In genomic region chr5:479566-480319, GRCh38 we compare ENCODE assay signal across 26 cellular contexts.
"Had no signal": no experiment of that assay in that cellular context is flagged by ENCODE, and none has a peak within 500 bp of the region (broad histone marks: within the 10 kb centered on the region; RNA-seq: fewer than 3 reads in every experiment).

No MANE protein-coding gene starts in this region.

- DNase-seq: activated CD4-positive, alpha-beta T cell treated with anti-CD3 and anti-CD28 coated beads for 36 hours; activated CD4-positive, alpha-beta T cell treated with anti-CD3 and anti-CD28 coated beads, Interleukin-2, amount 10 ng/mL, durations not matched to agents 7 days and 5 days; activated CD4-positive, alpha-beta T cell treated with anti-CD3 and anti-CD28 coated beads, Interleukin-2, amount 50 U/mL, for 48 hours; activated CD8-positive, alpha-beta T cell treated with anti-CD3 and anti-CD28 coated beads, Interleukin-2, amount 10 ng/mL, durations not matched to agents 7 days and 5 days; activated gamma-delta T cell treated with Interleukin-2 at 50 U/mL for 16 hours; activated naive CD4-positive, alpha-beta T cell treated with anti-CD3 and anti-CD28 coated beads for 36 hours; activated T-cell treated with anti-CD3 and anti-CD28 coated beads, Interleukin-2, amount 50 U/mL, for 24 hours; adrenal gland; body of pancreas; MG63; NCI-H1092; NCI-H1436 treated with DMSO at 0.1 percent for 48 hours; NCI-H1694 treated with DMSO at 0.1 percent for 48 hours; NCI-H2029; NCI-H345; NCI-H524 treated with DMSO at 0.1 percent for 48 hours; SHP77 treated with DMSO at 0.1 percent for 48 hours; SK-N-SH had no signal

- ATAC-seq: activated CD4-positive, alpha-beta T cell treated with anti-CD3 and anti-CD28 coated beads for 36 hours; activated CD4-positive, CD25-positive, alpha-beta regulatory T cell treated with anti-CD3 and anti-CD28 coated beads, Interleukin-2, amount 50 U/mL, for 24 hours; activated CD8-positive, alpha-beta T cell treated with anti-CD3 and anti-CD28 coated beads, Interleukin-2, amount 10 ng/mL, durations not matched to agents 7 days and 5 days; activated naive CD4-positive, alpha-beta T cell treated with anti-CD3 and anti-CD28 coated beads, Interleukin-2, amount 50 U/mL, for 72 hours; body of pancreas; Panc1; WTC11 had no signal

- H3K27ac Mint-ChIP-seq: activated CD4-positive, alpha-beta T cell treated with anti-CD3 and anti-CD28 coated beads for 36 hours; activated CD4-positive, alpha-beta T cell treated with anti-CD3 and anti-CD28 coated beads, Interleukin-2, amount 10 ng/mL, durations not matched to agents 7 days and 5 days; activated CD8-positive, alpha-beta T cell treated with anti-CD3 and anti-CD28 coated beads, Interleukin-2, amount 10 ng/mL, durations not matched to agents 7 days and 5 days; activated naive CD4-positive, alpha-beta T cell treated with anti-CD3 and anti-CD28 coated beads for 36 hours; activated naive CD4-positive, alpha-beta T cell treated with anti-CD3 and anti-CD28 coated beads, Interleukin-2, amount 50 U/mL, for 72 hours; activated T-cell treated with anti-CD3 and anti-CD28 coated beads, Interleukin-2, amount 50 U/mL, for 24 hours; T-helper 1 cell treated with Interleukin-12 subunit alpha and Interleukin-12 subunit beta and Interleukin-4 antibody, amounts not matched to agents 30 μg/mL and 1 μg/mL, for 36 hours; T-helper 2 cell treated with Interferon-gamma antibody and Interleukin-4, amounts not matched to agents 5 μg/mL and 100 μg/mL, for 36 hours; WTC11 had no signal

- H3K4me3 ChIP-seq: adrenal gland, body of pancreas, breast epithelium, MG63, SJSA1 had no signal

- H3K4me1 ChIP-seq: SJSA1 had no signal

- H3K4me1 Mint-ChIP-seq: activated CD4-positive, alpha-beta T cell treated with anti-CD3 and anti-CD28 coated beads, Interleukin-2, amount 10 ng/mL, durations not matched to agents 7 days and 5 days had no signal

- H3K27ac ChIP-seq: adrenal gland, body of pancreas, breast epithelium, SJSA1 had no signal

- H3K4me3 Mint-ChIP-seq: activated CD4-positive, alpha-beta T cell treated with anti-CD3 and anti-CD28 coated beads for 36 hours; activated CD4-positive, alpha-beta T cell treated with anti-CD3 and anti-CD28 coated beads, Interleukin-2, amount 10 ng/mL, durations not matched to agents 7 days and 5 days; activated CD8-positive, alpha-beta T cell treated with anti-CD3 and anti-CD28 coated beads, Interleukin-2, amount 10 ng/mL, durations not matched to agents 7 days and 5 days; activated naive CD4-positive, alpha-beta T cell treated with anti-CD3 and anti-CD28 coated beads for 36 hours; activated T-cell treated with anti-CD3 and anti-CD28 coated beads, Interleukin-2, amount 50 U/mL, for 24 hours; T-helper 1 cell treated with Interleukin-12 subunit alpha and Interleukin-12 subunit beta and Interleukin-4 antibody, amounts not matched to agents 30 μg/mL and 1 μg/mL, for 36 hours; T-helper 2 cell treated with Interferon-gamma antibody and Interleukin-4, amounts not matched to agents 5 μg/mL and 100 μg/mL, for 36 hours; WTC11 had no signal

- H3K9me3 ChIP-seq: adrenal gland, body of pancreas, breast epithelium, MG63, SJSA1, SK-N-SH had no signal

- H3K27me3 ChIP-seq: MG63 had no signal

- H3K4me2 ChIP-seq: SK-N-SH had no signal

- H3K9me2 ChIP-seq: SK-N-SH had no signal

- H3K9ac ChIP-seq: SK-N-SH had no signal

- H3K36me3 ChIP-seq: adrenal gland, breast epithelium, MG63, SJSA1 had no signal

- H3K36me3 Mint-ChIP-seq: activated naive CD4-positive, alpha-beta T cell treated with anti-CD3 and anti-CD28 coated beads, Interleukin-2, amount 50 U/mL, for 72 hours; WTC11 had no signal

- H3K9me3 Mint-ChIP-seq: activated CD4-positive, alpha-beta T cell treated with anti-CD3 and anti-CD28 coated beads, Interleukin-2, amount 10 ng/mL, durations not matched to agents 7 days and 5 days; activated naive CD4-positive, alpha-beta T cell treated with anti-CD3 and anti-CD28 coated beads for 36 hours; activated naive CD4-positive, alpha-beta T cell treated with anti-CD3 and anti-CD28 coated beads, Interleukin-2, amount 50 U/mL, for 72 hours; activated T-cell treated with anti-CD3 and anti-CD28 coated beads, Interleukin-2, amount 50 U/mL, for 24 hours; T-helper 1 cell treated with Interleukin-12 subunit alpha and Interleukin-12 subunit beta and Interleukin-4 antibody, amounts not matched to agents 30 μg/mL and 1 μg/mL, for 36 hours; T-helper 2 cell treated with Interferon-gamma antibody and Interleukin-4, amounts not matched to agents 5 μg/mL and 100 μg/mL, for 36 hours; WTC11 had no signal
